Comparison of ENCODE assay signal across 14 cellular contexts in genomic region chr17:66689192-66689591, GRCh38.
DNase-seq lines count a peak whose midpoint lies in the region; ATAC-seq and TF ChIP-seq lines count a peak whose summit lies in the region.
"Had no signal": no experiment of that assay in that cellular context is flagged by ENCODE, and none has a peak within 500 bp of the region (broad histone marks: within the 10 kb centered on the region; RNA-seq: fewer than 3 reads in every experiment).

No MANE protein-coding gene starts in this region.

- H3K4me1 ChIP-seq in hepatocyte (ENCODE audit: insufficient read depth) (peaks cover 1% of the 10 kb centered on the region), transverse colon (peaks cover 0 to 50% (median 20%) of the 10 kb centered on the region in 4 donors)
- H3K4me1 ChIP-seq: gastrocnemius medialis had no signal

- 78% methylated on average over 2 of the region's 2 CpGs for WGBS in hepatocyte (ENCODE audit: low lambda C conversion rate, missing lambda C conversion rate)
- WGBS in transverse colon (ENCODE audit: low coverage in 1 of 2), 2 donors = 19 to 42% methylated on average over 2 of the region's 2 CpGs

- TF ChIP-seq CTCF in hepatocyte (IDR thresholded peaks at IDR 0.05; ENCODE audit: poor library complexity) (no peak), transverse colon (IDR thresholded peaks at IDR 0.05) (no peak)

- H3K27me3 ChIP-seq in hepatocyte = no peaks in the 10 kb centered on the region
- H3K27me3 ChIP-seq in transverse colon = no peaks in the 10 kb centered on the region
- H3K27me3 ChIP-seq: gastrocnemius medialis, MG63, right lobe of liver had no signal

- H3K9me3 ChIP-seq in hepatocyte (ENCODE audit: low read depth) (no peaks in the 10 kb centered on the region), transverse colon (no peaks in the 10 kb centered on the region)
- H3K9me3 ChIP-seq: gastrocnemius medialis, MG63, right lobe of liver had no signal

- no peaks in the 10 kb centered on the region for H3K9me2 ChIP-seq in hepatocyte (replicated peaks; ENCODE audit: insufficient read depth)

- H3K4me2 ChIP-seq in hepatocyte = no peak overlapping the region

- no peaks in the 10 kb centered on the region for H4K20me1 ChIP-seq in hepatocyte (ENCODE audit: insufficient read depth, poor library complexity, severe bottlenecking)

- no peak for DNase-seq in Right ventricle myocardium inferior (ENCODE audit: missing footprints)
- no peak for DNase-seq in cardiac septum (ENCODE audit: low spot score)
- peak; percentile 8 for DNase-seq in OCI-M1 (lab: John Stamatoyannopoulos, UW)
- no peak for DNase-seq in hepatocyte (ENCODE audit: low spot score)
- no peak for DNase-seq in transverse colon
- DNase-seq in stimulated activated CD4-positive, alpha-beta T cell treated with anti-CD3 and anti-CD28 coated beads, Interleukin-15, amount 100 ng/mL, for 24 hours = no peak
- no peak for DNase-seq in SKM-1 (lab: John Stamatoyannopoulos, UW; ENCODE audit: unreplicated experiment)
- DNase-seq in stimulated activated CD8-positive, alpha-beta memory T cell treated with anti-CD3 and anti-CD28 coated beads, Interleukin-4, amount 100 ng/mL, for 48 hours = no peak
- DNase-seq: activated CD4-positive, alpha-beta T cell treated with anti-CD3 and anti-CD28 coated beads for 36 hours; gastrocnemius medialis; MG63; NCI-H748 treated with DMSO at 0.1 percent for 48 hours; right lobe of liver; T1000 had no signal

- no peaks in the 10 kb centered on the region for H3K79me2 ChIP-seq in hepatocyte

- peak overlapping the region; percentile 13 for H3K27ac ChIP-seq in hepatocyte
- H3K27ac ChIP-seq in transverse colon = peak overlapping the region; percentile 52 to 63 (median 60)
- H3K27ac ChIP-seq: gastrocnemius medialis, right lobe of liver had no signal

- no peaks in the 10 kb centered on the region for H3K36me3 ChIP-seq in hepatocyte (replicated peaks; ENCODE audit: insufficient read depth, low read depth)
- H3K36me3 ChIP-seq in transverse colon = peaks cover 0 to 6% (median 0%) of the 10 kb centered on the region in 4 donors

- H3K4me3 ChIP-seq in hepatocyte (no peak overlapping the region), transverse colon (no peak overlapping the region)
- H3K4me3 ChIP-seq: gastrocnemius medialis, MG63, right lobe of liver had no signal

- intact Hi-C loops in Right ventricle myocardium inferior (cut with DNase I) (no loop called here), cardiac septum (cut with DNase I) (no loop called here), transverse colon (cut with DNase I; ENCODE audit: low total_unique reads) (no loop called here)

- TF ChIP-seq EP300 in transverse colon (IDR thresholded peaks at IDR 0.05; ENCODE audit: low read depth) = no peak

- in situ Hi-C loops in transverse colon (cut with MboI; ENCODE audit: low pct_ligation_motif_present in 1 of 4, low pct_unique_long_range_greater_than_20kb in 1 of 4, low sequenced_read_pairs in 3 of 4) = no loop called here

- TF ChIP-seq POLR2A in transverse colon (IDR thresholded peaks at IDR 0.05) = no peak

- no peak overlapping the region for H2AFZ ChIP-seq in hepatocyte

- ATAC-seq in Right ventricle myocardium inferior = peak; percentile 44
- ATAC-seq: activated CD4-positive, alpha-beta T cell treated with anti-CD3 and anti-CD28 coated beads for 36 hours; gastrocnemius medialis; right lobe of liver had no signal
